ENCODE assay signal across 7 cellular contexts in the genomic region with DNA sequence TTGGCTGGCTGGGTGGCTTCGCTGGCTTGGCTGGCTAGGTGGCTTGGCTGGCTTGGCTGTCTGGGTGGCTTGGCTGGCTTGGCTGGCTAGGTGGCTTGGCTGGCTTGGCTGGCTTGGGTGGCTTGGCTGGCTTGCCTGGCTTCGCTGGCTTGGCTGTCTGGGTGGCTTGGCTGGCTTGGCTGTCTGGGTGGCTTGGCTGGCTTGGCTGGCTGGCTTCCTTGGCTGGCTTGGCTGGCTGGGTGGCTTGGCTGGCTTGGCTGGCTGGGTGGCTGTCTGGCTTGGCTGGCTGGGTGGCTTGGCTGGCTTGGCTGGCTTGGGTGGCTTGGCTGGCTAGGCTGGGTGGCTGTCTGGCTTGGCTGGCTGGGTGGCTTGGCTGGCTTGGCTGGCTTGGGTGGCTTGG.
A peak's percentile ranks its signal among the peaks of the same experiment; 100 is the strongest.
DNase-seq lines count a peak whose midpoint lies in the region; ATAC-seq and TF ChIP-seq lines count a peak whose summit lies in the region.
"Not testable (repeated sequence)": the region's sequence is repeated elsewhere in the genome, so short reads cannot be mapped to it uniquely, and the experiment has no call there.

No MANE protein-coding gene starts in this region.

- not testable (repeated sequence) for H3K36me3 Mint-ChIP-seq in activated CD4-positive, alpha-beta T cell treated with anti-CD3 and anti-CD28 coated beads for 36 hours (ENCODE audit: low read depth)

- not testable (repeated sequence) for H2BK20ac ChIP-seq in IMR-90 (ENCODE audit: low read depth, low read length)

- BruUV-seq in IMR-90 (replicated peaks; lab: Mats Ljungman, UMichigan), result not testable (repeated sequence)

- TF ChIP-seq POLR2A in IMR-90 (IDR thresholded peaks at IDR 0.05; ENCODE audit: low read depth, low read length), result not testable (repeated sequence)

- not testable (repeated sequence) for H3K4ac ChIP-seq in IMR-90 (ENCODE audit: low read depth, low read length)

- H3K27me3 ChIP-seq in IMR-90 (ENCODE audit: control insufficient read depth, insufficient read depth, low read length); right atrium auricular region: not testable (repeated sequence)

- H3K18ac ChIP-seq in IMR-90 (ENCODE audit: low read depth, low read length), result not testable (repeated sequence)

- not testable (repeated sequence) for H2AK9ac ChIP-seq in IMR-90 (replicated peaks; ENCODE audit: low read depth, low read length, poor library complexity)

- not testable (repeated sequence) for H3K9me3 ChIP-seq in IMR-90 (ENCODE audit: control insufficient read depth, insufficient read depth, low read length); right atrium auricular region; mucosa of descending colon

- not testable (repeated sequence) for TF ChIP-seq RAD21 in IMR-90 (IDR thresholded peaks at IDR 0.05; ENCODE audit: low read length)

- H3K4me2 ChIP-seq in IMR-90 (ENCODE audit: low read depth, low read length), result not testable (repeated sequence)

- not testable (repeated sequence) for H3K23ac ChIP-seq in IMR-90 (ENCODE audit: low read depth, low read length)

- DNase-seq in IMR-90, result peak; percentile 0
- peak; percentile 18 for DNase-seq in activated CD4-positive, alpha-beta T cell treated with anti-CD3 and anti-CD28 coated beads for 36 hours
- DNase-seq in activated naive CD4-positive, alpha-beta T cell treated with anti-CD3 and anti-CD28 coated beads, Interleukin-2, amount 50 U/mL, for 16 hours, result peak; percentile 16
- DNase-seq in effector CD4-positive, alpha-beta T cell, result peak; percentile 1
- DNase-seq in right atrium auricular region (ENCODE audit: low spot score), result peak; percentile 57
- DNase-seq in mucosa of descending colon, result peak in 2 of 3 donors; percentile 46 to 77
- DNase-seq in stimulated activated CD4-positive, alpha-beta T cell treated with anti-CD3 and anti-CD28 coated beads, Interleukin-4, amount 100 ng/mL, for 24 hours, result peak; percentile 4

- H4K8ac ChIP-seq in IMR-90 (ENCODE audit: low read depth in 2 of 2, low read length in 2 of 2), result not testable (repeated sequence)

- dilution Hi-C loops in IMR-90 (cut with HindIII; ENCODE audit: low sequenced_read_pairs, unreplicated experiment), result not testable (repeated sequence)

- H3K4me1 Mint-ChIP-seq in activated CD4-positive, alpha-beta T cell treated with anti-CD3 and anti-CD28 coated beads for 36 hours, result not testable (repeated sequence)

- H2AFZ ChIP-seq in IMR-90 (replicated peaks; ENCODE audit: low read length, poor library complexity), result not testable (repeated sequence)

- not testable (repeated sequence) for H3K36me3 ChIP-seq in IMR-90 (ENCODE audit: control insufficient read depth, insufficient read depth, low read length); right atrium auricular region; mucosa of descending colon (ENCODE audit: low read depth)

- not testable (repeated sequence) for H2BK5ac ChIP-seq in IMR-90 (ENCODE audit: low read depth, low read length, poor library complexity, severe bottlenecking)

- H4K91ac ChIP-seq in IMR-90 (ENCODE audit: insufficient read depth, low read depth, low read length), result not testable (repeated sequence)

- H3K4me1 ChIP-seq in IMR-90 (ENCODE audit: control insufficient read depth, insufficient read depth, low read length); right atrium auricular region; mucosa of descending colon (ENCODE audit: low read depth): not testable (repeated sequence)

- CTCF ChIA-PET in IMR-90 (lab: Yijun Ruan, JAX); activated CD4-positive, alpha-beta T cell treated with anti-CD3 and anti-CD28 coated beads for 36 hours (lab: Charles Lee): not testable (repeated sequence)

- not testable (repeated sequence) for H3K56ac ChIP-seq in IMR-90 (ENCODE audit: extremely low read depth, insufficient read depth, low read length)

- not testable (repeated sequence) for ATAC-seq in IMR-90 (ENCODE audit: low read depth); activated CD4-positive, alpha-beta T cell treated with anti-CD3 and anti-CD28 coated beads for 36 hours; mucosa of descending colon

- 44% methylated on average over 2 of the region's 2 CpGs; no CpG with 5 or more reads in 1 of the 2 experiments for WGBS in IMR-90 (ENCODE audit: extremely low coverage in 2 of 2, insufficient read length in 1 of 2), 2 experiments

- H2BK120ac ChIP-seq in IMR-90 (ENCODE audit: low read depth, low read length), result not testable (repeated sequence)

- POLR2A ChIA-PET in IMR-90 (lab: Charles Lee; ENCODE audit: unreplicated experiment); activated CD4-positive, alpha-beta T cell treated with anti-CD3 and anti-CD28 coated beads for 36 hours (lab: Charles Lee): not testable (repeated sequence)

- H2BK15ac ChIP-seq in IMR-90 (ENCODE audit: low read depth, low read length), result not testable (repeated sequence)

- not testable (repeated sequence) for H3K27me3 Mint-ChIP-seq in activated CD4-positive, alpha-beta T cell treated with anti-CD3 and anti-CD28 coated beads for 36 hours

- H3K4me3 Mint-ChIP-seq in activated CD4-positive, alpha-beta T cell treated with anti-CD3 and anti-CD28 coated beads for 36 hours, result not testable (repeated sequence)

- not testable (repeated sequence) for H3K4me3 ChIP-seq in IMR-90 (ENCODE audit: insufficient read depth, low read depth, low read length); right atrium auricular region; mucosa of descending colon

- not testable (repeated sequence) for H3K14ac ChIP-seq in IMR-90 (replicated peaks; ENCODE audit: low read depth, low read length)

- not testable (repeated sequence) for TF ChIP-seq CTCF in IMR-90 (conservative IDR thresholded peaks at IDR 0.05; ENCODE audit: low read depth, low read length); right atrium auricular region (IDR thresholded peaks at IDR 0.05); mucosa of descending colon (IDR thresholded peaks at IDR 0.05)

- not testable (repeated sequence) for H3K79me1 ChIP-seq in IMR-90 (ENCODE audit: low read depth in 1 of 2, low read length in 2 of 2)

- in situ Hi-C loops in IMR-90 (cut with MboI; ENCODE audit: low sequenced_read_pairs), result not testable (repeated sequence)

- not testable (repeated sequence) for H4K20me1 ChIP-seq in IMR-90 (ENCODE audit: insufficient read depth, low read length)

- H4K5ac ChIP-seq in IMR-90 (ENCODE audit: low read depth, low read length), result not testable (repeated sequence)

- not testable (repeated sequence) for H3K9me1 ChIP-seq in IMR-90 (ENCODE audit: insufficient read depth, low read length)

- intact Hi-C loops in IMR-90 (cut with micrococcal nuclease); activated CD4-positive, alpha-beta T cell treated with anti-CD3 and anti-CD28 coated beads for 36 hours (cut with DNase I, micrococcal nuclease); mucosa of descending colon (cut with DNase I, micrococcal nuclease): not testable (repeated sequence)

- H2AK5ac ChIP-seq in IMR-90 (ENCODE audit: low read depth, low read length), result not testable (repeated sequence)

- H3K27ac Mint-ChIP-seq in activated CD4-positive, alpha-beta T cell treated with anti-CD3 and anti-CD28 coated beads for 36 hours, result not testable (repeated sequence)

- H3K9ac ChIP-seq in IMR-90 (ENCODE audit: low read depth, low read length), result not testable (repeated sequence)

- not testable (repeated sequence) for H3K9me3 Mint-ChIP-seq in activated CD4-positive, alpha-beta T cell treated with anti-CD3 and anti-CD28 coated beads for 36 hours (ENCODE audit: low read depth)

- not testable (repeated sequence) for H3K27ac ChIP-seq in IMR-90 (ENCODE audit: insufficient read depth, low read length); right atrium auricular region

Comparison
In these comparisons a context has a peak if more than half of its experiments do, and no peak if none do; other contexts are left out.
1. DNase-seq: peak in every context shown above with its lines; median percentile 62 in mucosa of descending colon; 57 in right atrium auricular region; 18 in activated CD4-positive, alpha-beta T cell treated with anti-CD3 and anti-CD28 coated beads for 36 hours; 16 in activated naive CD4-positive, alpha-beta T cell treated with anti-CD3 and anti-CD28 coated beads, Interleukin-2, amount 50 U/mL, for 16 hours; 4 in stimulated activated CD4-positive, alpha-beta T cell treated with anti-CD3 and anti-CD28 coated beads, Interleukin-4, amount 100 ng/mL, for 24 hours; 1 in effector CD4-positive, alpha-beta T cell; 0 in IMR-90.